In genomic region chr4:10762541-10762940, GRCh38 we compare ENCODE assay signal across 11 cellular contexts.
DNase-seq lines count a peak whose midpoint lies in the region; ATAC-seq and TF ChIP-seq lines count a peak whose summit lies in the region.
"Had no signal": no experiment of that assay in that cellular context is flagged by ENCODE, and none has a peak within 500 bp of the region (broad histone marks: within the 10 kb centered on the region; RNA-seq: fewer than 3 reads in every experiment).

No MANE protein-coding gene starts in this region.

- no peak overlapping the region for H3K4me3 ChIP-seq in cardiac muscle cell
- H3K4me3 ChIP-seq in CD8-positive, alpha-beta memory T cell (ENCODE audit: low read length), result no peak overlapping the region
- H3K4me3 ChIP-seq: dorsolateral prefrontal cortex had no signal

- H3K27me3 ChIP-seq in cardiac muscle cell, result no peaks in the 10 kb centered on the region
- no peaks in the 10 kb centered on the region for H3K27me3 ChIP-seq in CD8-positive, alpha-beta memory T cell (ENCODE audit: insufficient read depth, low read length, poor library complexity, severe bottlenecking)
- H3K27me3 ChIP-seq: dorsolateral prefrontal cortex, neutrophil had no signal

- no peaks in the 10 kb centered on the region for H3K4me1 Mint-ChIP-seq in CD8-positive, alpha-beta memory T cell

- no peaks in the 10 kb centered on the region for H3K27me3 Mint-ChIP-seq in CD8-positive, alpha-beta memory T cell
- H3K27me3 Mint-ChIP-seq: type B pancreatic cell had no signal

- peak; percentile 6 to 23 for DNase-seq in cardiac muscle cell (ENCODE audit: low read depth in 1 of 2, low spot score in 1 of 2)
- no peak for DNase-seq in Right ventricle myocardium superior
- peak; percentile 3 for DNase-seq in RKO (ENCODE audit: low spot score)
- peak; percentile 92 for DNase-seq in glomerular visceral epithelial cell (ENCODE audit: extremely low spot score)
- DNase-seq in omental fat pad (ENCODE audit: low spot score), result no peak
- DNase-seq in cortex of kidney (lab: John Stamatoyannopoulos, UW), result no peak
- DNase-seq in stimulated activated CD4-positive, alpha-beta T cell treated with anti-CD3 and anti-CD28 coated beads, Interleukin-4, amount 100 ng/mL, for 4 hours, result no peak
- no peak for DNase-seq in CD8-positive, alpha-beta memory T cell
- DNase-seq: dorsolateral prefrontal cortex had no signal

- no peak for TF ChIP-seq CTCF in cardiac muscle cell (IDR thresholded peaks at IDR 0.05; ENCODE audit: low read depth, low read length)
- TF ChIP-seq CTCF in omental fat pad (IDR thresholded peaks at IDR 0.05), result no peak

- POLR2A ChIA-PET in CD8-positive, alpha-beta memory T cell (lab: Charles Lee), result no interaction called here

- no peaks in the 10 kb centered on the region for H3K4me1 ChIP-seq in cardiac muscle cell (ENCODE audit: low read depth)
- no peaks in the 10 kb centered on the region for H3K4me1 ChIP-seq in CD8-positive, alpha-beta memory T cell (ENCODE audit: insufficient read depth, low read length)

- intact Hi-C loops in Right ventricle myocardium superior (cut with DNase I), result no loop called here

- H3K36me3 ChIP-seq in cardiac muscle cell, result no peaks in the 10 kb centered on the region
- no peaks in the 10 kb centered on the region for H3K36me3 ChIP-seq in CD8-positive, alpha-beta memory T cell (ENCODE audit: insufficient read depth, low read length)
- H3K36me3 ChIP-seq: neutrophil had no signal

- no peak overlapping the region for H3K27ac ChIP-seq in cardiac muscle cell
- no peak overlapping the region for H3K27ac ChIP-seq in CD8-positive, alpha-beta memory T cell (ENCODE audit: low read depth, low read length)
- H3K27ac ChIP-seq: dorsolateral prefrontal cortex, neutrophil had no signal

- no peak overlapping the region for H3K4me3 Mint-ChIP-seq in CD8-positive, alpha-beta memory T cell
- H3K4me3 Mint-ChIP-seq: type B pancreatic cell had no signal

- CTCF ChIA-PET in CD8-positive, alpha-beta memory T cell (lab: Charles Lee), result no interaction called here

- H3K9me3 ChIP-seq in cardiac muscle cell (ENCODE audit: low read depth), result no peaks in the 10 kb centered on the region
- H3K9me3 ChIP-seq in CD8-positive, alpha-beta memory T cell (ENCODE audit: low read length), result no peaks in the 10 kb centered on the region
- H3K9me3 ChIP-seq: neutrophil had no signal

- H3K9me3 Mint-ChIP-seq in CD8-positive, alpha-beta memory T cell, result peaks cover 0 to 5% (median 3%) of the 10 kb centered on the region in 5 donors
- H3K9me3 Mint-ChIP-seq: type B pancreatic cell had no signal

- peaks cover 0 to 2% (median 0%) of the 10 kb centered on the region in 3 donors for H3K36me3 Mint-ChIP-seq in CD8-positive, alpha-beta memory T cell
- H3K36me3 Mint-ChIP-seq: type B pancreatic cell had no signal

- no peak overlapping the region for H3K27ac Mint-ChIP-seq in CD8-positive, alpha-beta memory T cell
- H3K27ac Mint-ChIP-seq: type B pancreatic cell had no signal

- ATAC-seq in Right ventricle myocardium superior (ENCODE audit: poor library complexity), result no peak
- no peak for ATAC-seq in omental fat pad (ENCODE audit: low FRiP score)

Comparison
In these comparisons a context has a peak if more than half of its experiments do, and no peak if none do; other contexts are left out.
1. DNase-seq: peak in cardiac muscle cell (2 of 2), RKO (single experiment) and glomerular visceral epithelial cell (single experiment); none in Right ventricle myocardium superior (single experiment), omental fat pad (single experiment), cortex of kidney (single experiment), stimulated activated CD4-positive, alpha-beta T cell treated with anti-CD3 and anti-CD28 coated beads, Interleukin-4, amount 100 ng/mL, for 4 hours (0 of 2) and CD8-positive, alpha-beta memory T cell (0 of 5).